Comparison of ENCODE assay signal across 12 cellular contexts in genomic region chr6:96611342-96611964, GRCh38. TPM values are rescaled to one million over a fixed set of nuclear protein-coding genes. Genes with fewer than 3 reads are reported as not detected.
DNase-seq lines count a peak whose midpoint lies in the region; ATAC-seq and TF ChIP-seq lines count a peak whose summit lies in the region.
"Had no signal": no experiment of that assay in that cellular context is flagged by ENCODE, and none has a peak within 500 bp of the region (broad histone marks: within the 10 kb centered on the region; RNA-seq: fewer than 3 reads in every experiment).

No MANE protein-coding gene starts in this region.

- WGBS in mesendoderm (ENCODE audit: extremely low coverage, insufficient coverage, low lambda C conversion rate): no CpG with 5 or more reads among the region's 1 CpG
- WGBS in spleen, 5 donors: 66 to 77% (median 73%) methylated on average over 1 of the region's 1 CpG

- no peak overlapping the region for H2BK120ac ChIP-seq in mesendoderm (ENCODE audit: low read depth, low read length)

- H4K8ac ChIP-seq in mesendoderm (ENCODE audit: low read depth, low read length): no peak overlapping the region

- no peak for TF ChIP-seq POLR2A in spleen (IDR thresholded peaks at IDR 0.05)

- in situ Hi-C loops in GM13976 (cut with MboI; ENCODE audit: low sequenced_read_pairs, unreplicated experiment): no loop called here

- H3K27ac ChIP-seq in mesendoderm (ENCODE audit: low read depth, low read length) (no peak overlapping the region), spleen (no peak overlapping the region)
- H3K27ac ChIP-seq: cardiac muscle cell, heart right ventricle, SJSA1 had no signal

- H3K36me3 ChIP-seq in mesendoderm (ENCODE audit: control insufficient read depth, insufficient read depth, low read length): no peaks in the 10 kb centered on the region
- no peaks in the 10 kb centered on the region for H3K36me3 ChIP-seq in spleen
- H3K36me3 ChIP-seq: cardiac muscle cell, heart right ventricle, SJSA1 had no signal

- H3K27me3 ChIP-seq in mesendoderm (ENCODE audit: insufficient read depth, low read length, poor library complexity) (no peaks in the 10 kb centered on the region), spleen (replicated peaks in 1 of 7) (no peaks in the 10 kb centered on the region)
- H3K27me3 ChIP-seq: cardiac muscle cell, heart right ventricle, SJSA1 had no signal

- no peak overlapping the region for H2BK5ac ChIP-seq in mesendoderm (ENCODE audit: low read length)

- no peak overlapping the region for H3K4ac ChIP-seq in mesendoderm (ENCODE audit: low read depth, low read length)

- no peak overlapping the region for H4K5ac ChIP-seq in mesendoderm (ENCODE audit: low read length)

- no peaks in the 10 kb centered on the region for H3K79me1 ChIP-seq in mesendoderm (ENCODE audit: low read length)

- H3K4me1 ChIP-seq in mesendoderm (ENCODE audit: control insufficient read depth, low read depth, low read length) (no peaks in the 10 kb centered on the region), spleen (peaks cover 0 to 24% (median 4%) of the 10 kb centered on the region in 6 donors)
- H3K4me1 ChIP-seq: heart right ventricle, SJSA1 had no signal

- H3K4me3 ChIP-seq in mesendoderm (ENCODE audit: low read length) (no peak overlapping the region), spleen (no peak overlapping the region)
- H3K4me3 ChIP-seq: cardiac muscle cell, heart right ventricle, SJSA1 had no signal

- DNase-seq in GM13976 (ENCODE audit: low spot score) (peak; percentile 23), GM20000 (ENCODE audit: low spot score) (peak; percentile 29), NCI-H524 (lab: John Stamatoyannopoulos, UW) (peak; percentile 74 to 91), mesendoderm (no peak), left ventricle myocardium superior (no peak), cerebellar nuclear complex (lab: John Stamatoyannopoulos, UW) (no peak), spleen (no peak)
- DNase-seq: heart right ventricle, substantia nigra had no signal

- no peak overlapping the region for H3K9ac ChIP-seq in mesendoderm (ENCODE audit: low read length)

- no peak overlapping the region for H3K4me2 ChIP-seq in mesendoderm (ENCODE audit: low read length)

- no peak overlapping the region for H2AK5ac ChIP-seq in mesendoderm (ENCODE audit: low read length)

- no peaks in the 10 kb centered on the region for H3K9me3 ChIP-seq in spleen
- H3K9me3 ChIP-seq: heart right ventricle, SJSA1 had no signal

- H3K18ac ChIP-seq in mesendoderm (ENCODE audit: low read length): no peak overlapping the region

- ATAC-seq in HG03045 (IDR thresholded peaks at IDR 0.05; ENCODE audit: unreplicated experiment) (peak; percentile 77), left ventricle myocardium superior (no peak)
- ATAC-seq: heart right ventricle had no signal

- no peak overlapping the region for H2BK15ac ChIP-seq in mesendoderm (replicated peaks; ENCODE audit: low read depth)

- no peaks in the 10 kb centered on the region for H3K79me2 ChIP-seq in mesendoderm (ENCODE audit: control insufficient read depth, insufficient read depth, low read length)

- no peak overlapping the region for H3K23ac ChIP-seq in mesendoderm (ENCODE audit: low read length)

- intact Hi-C loops in left ventricle myocardium superior (cut with micrococcal nuclease): no loop called here
- intact Hi-C loops in spleen (cut with DNase I; ENCODE audit: low total_unique reads): no loop called here

- TF ChIP-seq CTCF in GM13976 (IDR thresholded peaks at IDR 0.05; ENCODE audit: borderline replicate concordance, control extremely low read depth, extremely low read depth, insufficient read depth, missing control alignments) (no peak), GM20000 (IDR thresholded peaks at IDR 0.05; ENCODE audit: extremely low read depth, missing control alignments) (no peak), spleen (IDR thresholded peaks at IDR 0.05 in 8 of 11, conservative IDR thresholded peaks at IDR 0.05 in 3 of 11) (no peak)

- H3K56ac ChIP-seq in mesendoderm (ENCODE audit: low read length): no peak overlapping the region

RNA-seq across cellular contexts. Expression of gene FHL5, which starts 48.5 kb away (rescaled TPM):
- polyA plus RNA-seq in mesendoderm (2013, experiment 1 of 2): not detected
- polyA plus RNA-seq in mesendoderm (2013, experiment 2 of 2): not detected
- total RNA-seq in left ventricle myocardium superior (6.9 TPM), spleen (1 to 10 TPM; 1.6 to 9.6 (median 3.4) TPM)
- polyA plus RNA-seq in spleen: 1 to 10 TPM; 1.9 to 2.8 (median 2.7) TPM
- total RNA-seq: cardiac muscle cell, SJSA1 had no signal
- polyA plus RNA-seq: cardiac muscle cell had no signal

Comparison
In these comparisons a context has a peak if more than half of its experiments do, and no peak if none do; other contexts are left out.
1. DNase-seq: peak in GM13976 (single experiment), GM20000 (single experiment) and NCI-H524 (2 of 2); none in mesendoderm (single experiment), left ventricle myocardium superior (single experiment), cerebellar nuclear complex (0 of 2) and spleen (single experiment).